25 cellular contexts compared by ENCODE assay signal in genomic region chr1:213938776-213939175, GRCh38. TPM values are rescaled to one million over a fixed set of nuclear protein-coding genes. Genes with fewer than 3 reads are reported as not detected.
DNase-seq lines count a peak whose midpoint lies in the region; ATAC-seq and TF ChIP-seq lines count a peak whose summit lies in the region.
"Had no signal": no experiment of that assay in that cellular context is flagged by ENCODE, and none has a peak within 500 bp of the region (broad histone marks: within the 10 kb centered on the region; RNA-seq: fewer than 3 reads in every experiment).

No MANE protein-coding gene starts in this region.

- H3K27ac Mint-ChIP-seq in GM23338 (no peak overlapping the region), neural progenitor cell (no peak overlapping the region)
- H3K27ac Mint-ChIP-seq: CD4-positive, alpha-beta T cell; CD8-positive, alpha-beta T cell had no signal

- H3K9ac ChIP-seq in liver (ENCODE audit: low read depth in 1 of 2, low read length in 2 of 2) = no peak overlapping the region
- no peak overlapping the region for H3K9ac ChIP-seq in neural progenitor cell
- H3K9ac ChIP-seq: BLaER1 treated with 17β-estradiol and CSF1 and Interleukin-3, amounts not matched to agents 10 nM and 100 nM had no signal

- no peak for DNase-seq in GM23338 (ENCODE audit: low spot score)
- DNase-seq in neural progenitor cell (ENCODE audit: low spot score) = no peak
- DNase-seq in BE2C = no peak
- DNase-seq in spleen = no peak
- DNase-seq: 8988T; ACHN; Caco-2; Calu3; CD4-positive, alpha-beta T cell; CD8-positive, alpha-beta T cell; DMS 273 treated with DMSO at 0.1 percent for 48 hours; DMS153; DMS53; DMS79; DND-41; EL; GDM1 had no signal

- H4K20me1 ChIP-seq in GM23338 (replicated peaks; ENCODE audit: insufficient read depth) (no peaks in the 10 kb centered on the region), neural progenitor cell (ENCODE audit: low read depth) (no peaks in the 10 kb centered on the region)
- H4K20me1 ChIP-seq: BLaER1 treated with 17β-estradiol and CSF1 and Interleukin-3, amounts not matched to agents 10 nM and 100 nM had no signal

- no peak overlapping the region for H3K4me3 ChIP-seq in GM23338
- H3K4me3 ChIP-seq in liver (ENCODE audit: low read depth in 1 of 3, low read length in 3 of 3) = no peak overlapping the region
- no peak overlapping the region for H3K4me3 ChIP-seq in neural progenitor cell
- no peak overlapping the region for H3K4me3 ChIP-seq in BE2C (ENCODE audit: low read depth, low read length)
- no peak overlapping the region for H3K4me3 ChIP-seq in spleen
- H3K4me3 ChIP-seq: BLaER1 treated with 17β-estradiol and CSF1 and Interleukin-3, amounts not matched to agents 10 nM and 100 nM; GM12878 had no signal

- H3K4me1 Mint-ChIP-seq in GM23338 (peaks cover 8% of the 10 kb centered on the region; the same call in 2 of the 3 replicates), neural progenitor cell (no peaks in the 10 kb centered on the region)

- no peaks in the 10 kb centered on the region for H3K4me1 ChIP-seq in GM23338 (ENCODE audit: insufficient read depth)
- peaks cover 7 to 31% (median 17%) of the 10 kb centered on the region in 4 donors for H3K4me1 ChIP-seq in liver (ENCODE audit: control insufficient read depth in 4 of 4, insufficient read depth in 4 of 4, low read length in 3 of 4)
- no peaks in the 10 kb centered on the region for H3K4me1 ChIP-seq in neural progenitor cell
- peaks cover 4% of the 10 kb centered on the region; the same call in 1 of the 2 replicates for H3K4me1 ChIP-seq in BE2C
- no peaks in the 10 kb centered on the region for H3K4me1 ChIP-seq in spleen
- H3K4me1 ChIP-seq: Caco-2 had no signal

- ATAC-seq in GM23338 (no peak), HG02852 (IDR thresholded peaks at IDR 0.05; ENCODE audit: unreplicated experiment) (no peak)
- no peak for ATAC-seq in activated CD4-positive, CD25-positive, alpha-beta regulatory T cell treated with anti-CD3 and anti-CD28 coated beads, Interleukin-2, amount 50 U/mL, for 24 hours
- ATAC-seq: CD8-positive, alpha-beta T cell; GM12878 had no signal

- H3K27me3 Mint-ChIP-seq in GM23338 (ENCODE audit: insufficient read depth, low read depth, poor library complexity) (peaks cover 5% of the 10 kb centered on the region), neural progenitor cell (ENCODE audit: insufficient read depth, low read depth) (no peaks in the 10 kb centered on the region)
- H3K27me3 Mint-ChIP-seq: CD4-positive, alpha-beta T cell had no signal

- H3K36me3 ChIP-seq in GM23338 (ENCODE audit: insufficient read depth) = no peaks in the 10 kb centered on the region
- H3K36me3 ChIP-seq in liver (ENCODE audit: control insufficient read depth in 4 of 4, insufficient read depth in 3 of 4, low read depth in 1 of 4, low read length in 3 of 4) = no peaks in the 10 kb centered on the region
- no peaks in the 10 kb centered on the region for H3K36me3 ChIP-seq in neural progenitor cell
- no peaks in the 10 kb centered on the region for H3K36me3 ChIP-seq in BE2C
- H3K36me3 ChIP-seq in spleen = no peaks in the 10 kb centered on the region
- H3K36me3 ChIP-seq: BLaER1 treated with 17β-estradiol and CSF1 and Interleukin-3, amounts not matched to agents 10 nM and 100 nM had no signal

- H3K36me3 Mint-ChIP-seq in GM23338 (ENCODE audit: low read depth) (no peaks in the 10 kb centered on the region), neural progenitor cell (no peaks in the 10 kb centered on the region)
- H3K36me3 Mint-ChIP-seq: CD8-positive, alpha-beta T cell had no signal

- TF ChIP-seq RAD21 in liver (IDR thresholded peaks at IDR 0.05) = no peak

- no peak overlapping the region for H3K4me2 ChIP-seq in GM23338
- no peak overlapping the region for H3K4me2 ChIP-seq in neural progenitor cell
- H3K4me2 ChIP-seq: BLaER1 treated with 17β-estradiol and CSF1 and Interleukin-3, amounts not matched to agents 10 nM and 100 nM had no signal

- H3K9me3 Mint-ChIP-seq in GM23338 = no peaks in the 10 kb centered on the region
- H3K9me3 Mint-ChIP-seq in neural progenitor cell = peaks cover 3% of the 10 kb centered on the region

- H3K27me3 ChIP-seq in GM23338 (ENCODE audit: insufficient read depth) = no peaks in the 10 kb centered on the region
- no peaks in the 10 kb centered on the region for H3K27me3 ChIP-seq in liver (ENCODE audit: control insufficient read depth in 4 of 4, insufficient read depth in 4 of 4, low read length in 3 of 4)
- no peaks in the 10 kb centered on the region for H3K27me3 ChIP-seq in neural progenitor cell
- no peaks in the 10 kb centered on the region for H3K27me3 ChIP-seq in BE2C
- H3K27me3 ChIP-seq in spleen (replicated peaks in 1 of 7) = no peaks in the 10 kb centered on the region
- H3K27me3 ChIP-seq: BLaER1 treated with 17β-estradiol and CSF1 and Interleukin-3, amounts not matched to agents 10 nM and 100 nM had no signal

- H3F3A ChIP-seq in GM23338 (replicated peaks; ENCODE audit: low read depth) = no peaks in the 10 kb centered on the region
- H3F3A ChIP-seq in neural progenitor cell (ENCODE audit: low read depth) = no peaks in the 10 kb centered on the region

- H2AFZ ChIP-seq in GM23338 (peak overlapping the region; percentile 81; the same call in 1 of the 2 replicates), neural progenitor cell (replicated peaks) (peak overlapping the region; percentile 26)

- TF ChIP-seq CTCF in GM23338 (conservative IDR thresholded peaks at IDR 0.05; ENCODE audit: low read depth in 2 of 2) (no peak), liver (IDR thresholded peaks at IDR 0.05; ENCODE audit: low read depth, low read length, missing input control) (no peak), neural progenitor cell (IDR thresholded peaks at IDR 0.05) (no peak), BE2C (IDR thresholded peaks at IDR 0.05; ENCODE audit: low read depth, low read length) (no peak), spleen (IDR thresholded peaks at IDR 0.05 in 8 of 11, conservative IDR thresholded peaks at IDR 0.05 in 3 of 11) (no peak)

- no peaks in the 10 kb centered on the region for H3K9me2 ChIP-seq in GM23338 (ENCODE audit: insufficient read depth)

- 66% methylated on average over 5 of the region's 5 CpGs for WGBS in liver
- 87 to 93% (median 91%) methylated on average over 5 of the region's 5 CpGs for WGBS in spleen, 5 donors

- no peak for TF ChIP-seq POLR2A in spleen (IDR thresholded peaks at IDR 0.05)

- H3K79me2 ChIP-seq in GM23338 (replicated peaks; ENCODE audit: insufficient read depth) = no peaks in the 10 kb centered on the region
- no peaks in the 10 kb centered on the region for H3K79me2 ChIP-seq in neural progenitor cell (ENCODE audit: low read depth)

- intact Hi-C loops in spleen (cut with DNase I; ENCODE audit: low total_unique reads) = no loop called here

- H3K4me3 Mint-ChIP-seq in GM23338 = no peak overlapping the region
- H3K4me3 Mint-ChIP-seq in neural progenitor cell = no peak overlapping the region
- H3K4me3 Mint-ChIP-seq: CD4-positive, alpha-beta T cell; CD8-positive, alpha-beta T cell had no signal

- H3K9me3 ChIP-seq in liver (ENCODE audit: control insufficient read depth in 4 of 4, low read length in 3 of 4) (no peaks in the 10 kb centered on the region), neural progenitor cell (ENCODE audit: low read depth) (no peaks in the 10 kb centered on the region), BE2C (no peaks in the 10 kb centered on the region; the same call in 1 of the 2 replicates), spleen (peaks cover 0 to 6% (median 0%) of the 10 kb centered on the region in 8 donors)
- H3K9me3 ChIP-seq: Caco-2 had no signal

- H3K27ac ChIP-seq in GM23338 (ENCODE audit: low read depth) = no peak overlapping the region
- H3K27ac ChIP-seq in liver (ENCODE audit: low read depth in 1 of 2, low read length in 2 of 2) = peak overlapping the region in 1 of 2 donors; percentile 27
- H3K27ac ChIP-seq in neural progenitor cell = no peak overlapping the region
- H3K27ac ChIP-seq in spleen = no peak overlapping the region
- H3K27ac ChIP-seq: BLaER1 treated with 17β-estradiol and CSF1 and Interleukin-3, amounts not matched to agents 10 nM and 100 nM; C4-2B had no signal

TF ChIP-seq in GM23338, 12 proteins besides CTCF, POLR2A, EP300 and RAD21 (continues in another document):
- TF ChIP-seq CREB1 (CRISPR knock-in tag; IDR thresholded peaks at IDR 0.05; ENCODE audit: low read depth) = no peak

TF ChIP-seq in liver, 16 proteins besides CTCF, POLR2A, EP300 and RAD21:
- TF ChIP-seq FOXA2 (IDR thresholded peaks at IDR 0.05) (peak; percentile 82), RXRA (IDR thresholded peaks at IDR 0.05) (peak in 1 of 2 donors; percentile 30), JUND (IDR thresholded peaks at IDR 0.05) (no peak), YY1 (IDR thresholded peaks at IDR 0.05) (peak; percentile 20), HNF4A (conservative IDR thresholded peaks at IDR 0.05) (peak in 1 of 2 donors; percentile 18), FOXA1 (IDR thresholded peaks at IDR 0.05) (peak; percentile 66)

RNA-seq across cellular contexts. Expression of gene PROX1, which starts 49.0 kb away (rescaled TPM):
- 0.39 and 0.49 TPM in 2 replicates for total RNA-seq in GM23338 (2014; rRNA removed; shearing (Covaris generic))
- 0.66 and 0.92 TPM in 2 replicates for polyA plus RNA-seq in GM23338 (2016; fragmentation: Nextera tagmentation; extraction: Ambion mirVana)
- total RNA-seq in liver = 100 to 1,000 TPM in 1 of 2 donors, 10 to 100 TPM in 1; 23.2 to 101 TPM
- polyA plus RNA-seq in liver = 10 to 100 TPM; 18.3 to 39.4 TPM
- total RNA-seq in neural progenitor cell (ENCODE audit: low replicate concordance) = 1.3 and 5.0 TPM in 2 replicates
- 43.1 TPM for polyA plus RNA-seq in BE2C (2012; ENCODE audit: insufficient read depth, insufficient read length, low read depth)
- total RNA-seq in spleen = 100 to 1,000 TPM in 2 of 7 donors, 10 to 100 TPM in 5; 31.1 to 114 (median 66.4) TPM
- polyA plus RNA-seq in spleen = 1 to 10 TPM in 2 of 3 donors, under 1 TPM in 1; 0.70 to 3.4 (median 1.2) TPM
- total RNA-seq: A673; CD8-positive, alpha-beta T cell; G401 had no signal
